11 cellular contexts compared by ENCODE assay signal in the genomic region with DNA sequence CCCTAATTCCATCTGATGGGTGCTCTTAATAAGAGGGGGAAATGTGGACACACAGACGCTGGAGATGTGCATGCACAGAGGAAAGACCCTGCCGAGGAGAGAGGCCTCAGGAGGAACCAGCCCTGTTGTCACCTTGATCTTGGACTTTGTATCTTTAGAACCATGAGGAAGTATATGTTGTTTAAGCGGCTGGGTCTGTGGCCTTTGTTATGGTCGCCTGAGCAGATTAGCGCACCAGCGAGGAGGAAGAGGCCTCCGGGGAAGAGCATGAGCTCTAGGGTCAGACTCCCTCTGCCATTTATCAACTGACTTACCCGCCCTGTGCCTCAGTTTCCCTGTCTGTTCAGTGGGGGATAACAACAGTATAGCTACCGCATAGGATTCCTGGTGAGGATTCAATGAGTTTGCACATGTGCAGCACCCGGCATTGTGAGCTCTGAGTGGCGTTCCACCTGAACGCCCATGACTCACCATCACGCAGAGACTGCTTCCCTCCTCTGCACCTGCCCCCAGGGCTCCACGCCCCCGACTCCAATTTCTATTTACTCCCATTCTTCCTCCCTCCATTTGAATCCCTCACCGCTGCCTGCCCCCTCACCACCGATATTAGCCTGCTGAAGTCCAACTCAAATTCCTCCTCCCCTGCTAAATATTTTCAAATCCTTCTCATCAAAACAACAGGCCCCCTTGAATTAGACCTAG.
A peak's percentile ranks its signal among the peaks of the same experiment; 100 is the strongest.
DNase-seq lines count a peak whose midpoint lies in the region; ATAC-seq and TF ChIP-seq lines count a peak whose summit lies in the region.
"Had no signal": no experiment of that assay in that cellular context is flagged by ENCODE, and none has a peak within 500 bp of the region (broad histone marks: within the 10 kb centered on the region; RNA-seq: fewer than 3 reads in every experiment).

No MANE protein-coding gene starts in this region.

- intact Hi-C loops in Caco-2 (cut with micrococcal nuclease; ENCODE audit: unreplicated experiment) = no loop called here
- intact Hi-C loops in CD8-positive, alpha-beta T cell (cut with DNase I, micrococcal nuclease) = no loop called here

- no peaks in the 10 kb centered on the region for H3K27me3 ChIP-seq in Caco-2 (replicated peaks; ENCODE audit: control insufficient read depth, insufficient read depth, low read length)
- H3K27me3 ChIP-seq in mesendoderm (ENCODE audit: insufficient read depth, low read length, poor library complexity) = no peaks in the 10 kb centered on the region
- H3K27me3 ChIP-seq in CD8-positive, alpha-beta T cell (ENCODE audit: insufficient read depth, low read length) = no peaks in the 10 kb centered on the region
- H3K27me3 ChIP-seq: cardiac muscle cell, SJSA1 had no signal

- H3K4ac ChIP-seq in mesendoderm (ENCODE audit: low read depth, low read length) = no peak overlapping the region

- peaks cover 23% of the 10 kb centered on the region for H3K36me3 Mint-ChIP-seq in Caco-2 (ENCODE audit: insufficient read depth, unreplicated experiment)
- H3K36me3 Mint-ChIP-seq in memory B cell = no peaks in the 10 kb centered on the region
- no peaks in the 10 kb centered on the region for H3K36me3 Mint-ChIP-seq in CD8-positive, alpha-beta T cell

- peaks cover 31% of the 10 kb centered on the region for H3K4me1 Mint-ChIP-seq in Caco-2 (ENCODE audit: low read depth, unreplicated experiment)
- peaks cover 8% of the 10 kb centered on the region for H3K4me1 Mint-ChIP-seq in memory B cell
- no peaks in the 10 kb centered on the region for H3K4me1 Mint-ChIP-seq in CD8-positive, alpha-beta T cell (ENCODE audit: low read depth)

- H2BK5ac ChIP-seq in mesendoderm (ENCODE audit: low read length) = no peak overlapping the region

- no peaks in the 10 kb centered on the region for H3K79me1 ChIP-seq in mesendoderm (ENCODE audit: low read length)

- H3K18ac ChIP-seq in mesendoderm (ENCODE audit: low read length) = no peak overlapping the region

- WGBS in mesendoderm (ENCODE audit: extremely low coverage, insufficient coverage, low lambda C conversion rate) = no CpG with 5 or more reads among the region's 17 CpGs

- H3K4me3 ChIP-seq in Caco-2 (ENCODE audit: low read depth, low read length) (no peak overlapping the region), mesendoderm (ENCODE audit: low read length) (no peak overlapping the region)
- H3K4me3 ChIP-seq in CD8-positive, alpha-beta T cell (ENCODE audit: low read depth, low read length) = no peak overlapping the region
- H3K4me3 ChIP-seq: cardiac muscle cell, SJSA1 had no signal

- no peak overlapping the region for H3K56ac ChIP-seq in mesendoderm (ENCODE audit: low read length)

- no peak overlapping the region for H2AK5ac ChIP-seq in mesendoderm (ENCODE audit: low read length)

- no TSS peak for BruUV-seq in Caco-2 (replicated peaks; lab: Mats Ljungman, UMichigan)

- no peak overlapping the region for H4K8ac ChIP-seq in mesendoderm (ENCODE audit: low read depth, low read length)

- no peak overlapping the region for H3K4me3 Mint-ChIP-seq in Caco-2 (ENCODE audit: unreplicated experiment)
- H3K4me3 Mint-ChIP-seq in memory B cell = peak overlapping the region; percentile 21
- H3K4me3 Mint-ChIP-seq in CD8-positive, alpha-beta T cell = no peak overlapping the region

- peak overlapping the region; percentile 51 for H3K27ac Mint-ChIP-seq in Caco-2 (ENCODE audit: unreplicated experiment)
- no peak overlapping the region for H3K27ac Mint-ChIP-seq in memory B cell
- no peak overlapping the region for H3K27ac Mint-ChIP-seq in CD8-positive, alpha-beta T cell

- no peaks in the 10 kb centered on the region for H3K36me3 ChIP-seq in Caco-2 (ENCODE audit: control insufficient read depth, insufficient read depth, low read length)
- no peaks in the 10 kb centered on the region for H3K36me3 ChIP-seq in mesendoderm (ENCODE audit: control insufficient read depth, insufficient read depth, low read length)
- H3K36me3 ChIP-seq in CD8-positive, alpha-beta T cell (ENCODE audit: insufficient read depth, low read length) = no peaks in the 10 kb centered on the region
- H3K36me3 ChIP-seq: cardiac muscle cell, SJSA1 had no signal

- POLR2A ChIA-PET in Caco-2 (lab: Charles Lee) = no interaction called here
- POLR2A ChIA-PET in CD8-positive, alpha-beta T cell (lab: Charles Lee) = no interaction called here

- H3K9ac ChIP-seq in mesendoderm (ENCODE audit: low read length) = no peak overlapping the region

- H3K9me3 Mint-ChIP-seq in Caco-2 (ENCODE audit: unreplicated experiment) (no peaks in the 10 kb centered on the region), memory B cell (peaks cover 5% of the 10 kb centered on the region)
- peaks cover 7% of the 10 kb centered on the region for H3K9me3 Mint-ChIP-seq in CD8-positive, alpha-beta T cell

- H3K23ac ChIP-seq in mesendoderm (ENCODE audit: low read length) = no peak overlapping the region

- no peak overlapping the region for H4K5ac ChIP-seq in mesendoderm (ENCODE audit: low read length)

- no peaks in the 10 kb centered on the region for H3K9me3 ChIP-seq in Caco-2
- no peaks in the 10 kb centered on the region for H3K9me3 ChIP-seq in CD8-positive, alpha-beta T cell (ENCODE audit: low read length)
- H3K9me3 ChIP-seq: SJSA1 had no signal

- no peak overlapping the region for H2BK120ac ChIP-seq in mesendoderm (ENCODE audit: low read depth, low read length)

- no peak overlapping the region for H3K4me2 ChIP-seq in mesendoderm (ENCODE audit: low read length)

- H3K27me3 Mint-ChIP-seq in Caco-2 (ENCODE audit: insufficient read depth, unreplicated experiment) (no peaks in the 10 kb centered on the region), memory B cell (peaks cover 7% of the 10 kb centered on the region)
- peaks cover 6% of the 10 kb centered on the region for H3K27me3 Mint-ChIP-seq in CD8-positive, alpha-beta T cell (ENCODE audit: low read depth)

- H3K27ac ChIP-seq in mesendoderm (ENCODE audit: low read depth, low read length) = no peak overlapping the region
- H3K27ac ChIP-seq in CD8-positive, alpha-beta T cell (ENCODE audit: low read depth, low read length) = no peak overlapping the region
- H3K27ac ChIP-seq: cardiac muscle cell, SJSA1 had no signal

- DNase-seq in Caco-2 = no peak
- peak; percentile 68 for DNase-seq in NCI-H146 treated with DMSO at 0.1 percent for 48 hours (lab: John Stamatoyannopoulos, UW; ENCODE audit: unreplicated experiment)
- DNase-seq in SHP77 treated with DMSO at 0.1 percent for 48 hours (lab: John Stamatoyannopoulos, UW) = peak; percentile 66
- DNase-seq in memory B cell (ENCODE audit: low spot score in 2 of 2) = no peak
- no peak for DNase-seq in mesendoderm
- no peak for DNase-seq in CD8-positive, alpha-beta T cell
- DNase-seq: activated CD4-positive, alpha-beta T cell treated with anti-CD3 and anti-CD28 coated beads for 1 hour had no signal

- no peaks in the 10 kb centered on the region for H3K79me2 ChIP-seq in mesendoderm (ENCODE audit: control insufficient read depth, insufficient read depth, low read length)

- peaks cover 17% of the 10 kb centered on the region for H3K4me1 ChIP-seq in Caco-2
- no peaks in the 10 kb centered on the region for H3K4me1 ChIP-seq in mesendoderm (ENCODE audit: control insufficient read depth, low read depth, low read length)
- no peaks in the 10 kb centered on the region for H3K4me1 ChIP-seq in CD8-positive, alpha-beta T cell (ENCODE audit: insufficient read depth, low read length)

- ATAC-seq in memory B cell (ENCODE audit: low read depth) (peak; percentile 78), GM18517 (IDR thresholded peaks at IDR 0.05; ENCODE audit: unreplicated experiment) (no peak), GM18511 (IDR thresholded peaks at IDR 0.05; ENCODE audit: unreplicated experiment) (no peak)
- ATAC-seq in CD8-positive, alpha-beta T cell = no peak

- TF ChIP-seq CTCF in Caco-2 (IDR thresholded peaks at IDR 0.05; ENCODE audit: insufficient read depth in 1 of 2, low read depth in 1 of 2, low read length in 1 of 2, severe bottlenecking in 1 of 2, unreplicated experiment in 1 of 2) = no peak
- no peak for TF ChIP-seq CTCF in CD8-positive, alpha-beta T cell (IDR thresholded peaks at IDR 0.05)

- H2BK15ac ChIP-seq in mesendoderm (replicated peaks; ENCODE audit: low read depth) = no peak overlapping the region

- CTCF ChIA-PET in Caco-2 (lab: Charles Lee) = no interaction called here
- CTCF ChIA-PET in CD8-positive, alpha-beta T cell (lab: Charles Lee) = no interaction called here

Comparison
In these comparisons a context has a peak if more than half of its experiments do, and no peak if none do; other contexts are left out.
1. DNase-seq: peak in NCI-H146 treated with DMSO at 0.1 percent for 48 hours (single experiment) and SHP77 treated with DMSO at 0.1 percent for 48 hours (single experiment); none in Caco-2 (0 of 2), memory B cell (0 of 2), mesendoderm (single experiment) and CD8-positive, alpha-beta T cell (0 of 7).